1 cellular context compared by ENCODE assay signal in the genomic region with DNA sequence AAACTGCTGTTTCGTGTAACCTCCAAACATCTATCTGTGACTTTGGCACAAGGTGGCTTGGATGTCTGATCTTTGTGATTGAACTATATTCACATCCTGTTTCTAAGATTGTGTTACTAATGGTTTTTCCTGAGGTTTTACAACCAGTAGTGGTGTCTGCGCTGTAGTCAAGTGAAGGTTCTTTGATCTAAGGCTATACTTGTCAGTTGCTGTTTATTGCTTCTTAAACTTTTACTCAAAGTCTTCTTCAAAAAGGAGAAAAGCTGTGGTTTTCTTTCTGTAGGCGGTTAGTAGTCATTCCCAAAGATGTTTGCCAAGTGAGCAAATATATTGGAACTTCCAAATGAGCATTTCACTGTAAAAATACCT.
TF ChIP-seq lines count a peak whose summit lies in the region.

No MANE protein-coding gene starts in this region.

TF ChIP-seq in endothelial cell of umbilical vein, 7 proteins besides CTCF, POLR2A, EP300 and RAD21:
- TF ChIP-seq MYC (IDR thresholded peaks at IDR 0.05; ENCODE audit: low read depth, low read length) = no peak
- TF ChIP-seq GATA2 (IDR thresholded peaks at IDR 0.05; ENCODE audit: insufficient read depth, insufficient read length, low read depth, low read length) = no peak
- no peak for TF ChIP-seq JUN (IDR thresholded peaks at IDR 0.05; ENCODE audit: borderline replicate concordance, insufficient read depth, insufficient read length, low read depth)
- TF ChIP-seq, protein P1, sequence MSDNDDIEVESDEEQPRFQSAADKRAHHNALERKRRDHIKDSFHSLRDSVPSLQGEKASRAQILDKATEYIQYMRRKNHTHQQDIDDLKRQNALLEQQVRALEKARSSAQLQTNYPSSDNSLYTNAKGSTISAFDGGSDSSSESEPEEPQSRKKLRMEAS (IDR thresholded peaks at IDR 0.05; ENCODE audit: insufficient read depth, insufficient read length) = no peak
- TF ChIP-seq POLR2AphosphoS5 (IDR thresholded peaks at IDR 0.05; ENCODE audit: insufficient read depth, low read depth, low read length) = no peak
- TF ChIP-seq EZH2 (IDR thresholded peaks at IDR 0.05; ENCODE audit: borderline replicate concordance, low read depth, low read length, severe bottlenecking) = no peak
- no peak for TF ChIP-seq FOS (IDR thresholded peaks at IDR 0.05; ENCODE audit: borderline replicate concordance, insufficient read depth, low read length)
